ENCODE assay signal across 6 cellular contexts in genomic region chr16:30452689-30453321, GRCh38. TPM values are rescaled to one million over a fixed set of nuclear protein-coding genes. Genes with fewer than 3 reads are reported as not detected.
"Had no signal": no experiment of that assay in that cellular context is flagged by ENCODE, and none has a peak within 500 bp of the region (broad histone marks: within the 10 kb centered on the region; RNA-seq: fewer than 3 reads in every experiment).

No MANE protein-coding gene starts in this region.

RNA-seq across cellular contexts. Expression of gene ITGAL, which starts 19.7 kb away (rescaled TPM):
- total RNA-seq: chondrocyte, dermis microvascular lymphatic vessel endothelial cell, endodermal cell, epithelial cell of proximal tubule, neural crest cell, SK-MEL-5 had no signal
